8 cellular contexts compared by ENCODE assay signal in the genomic region with DNA sequence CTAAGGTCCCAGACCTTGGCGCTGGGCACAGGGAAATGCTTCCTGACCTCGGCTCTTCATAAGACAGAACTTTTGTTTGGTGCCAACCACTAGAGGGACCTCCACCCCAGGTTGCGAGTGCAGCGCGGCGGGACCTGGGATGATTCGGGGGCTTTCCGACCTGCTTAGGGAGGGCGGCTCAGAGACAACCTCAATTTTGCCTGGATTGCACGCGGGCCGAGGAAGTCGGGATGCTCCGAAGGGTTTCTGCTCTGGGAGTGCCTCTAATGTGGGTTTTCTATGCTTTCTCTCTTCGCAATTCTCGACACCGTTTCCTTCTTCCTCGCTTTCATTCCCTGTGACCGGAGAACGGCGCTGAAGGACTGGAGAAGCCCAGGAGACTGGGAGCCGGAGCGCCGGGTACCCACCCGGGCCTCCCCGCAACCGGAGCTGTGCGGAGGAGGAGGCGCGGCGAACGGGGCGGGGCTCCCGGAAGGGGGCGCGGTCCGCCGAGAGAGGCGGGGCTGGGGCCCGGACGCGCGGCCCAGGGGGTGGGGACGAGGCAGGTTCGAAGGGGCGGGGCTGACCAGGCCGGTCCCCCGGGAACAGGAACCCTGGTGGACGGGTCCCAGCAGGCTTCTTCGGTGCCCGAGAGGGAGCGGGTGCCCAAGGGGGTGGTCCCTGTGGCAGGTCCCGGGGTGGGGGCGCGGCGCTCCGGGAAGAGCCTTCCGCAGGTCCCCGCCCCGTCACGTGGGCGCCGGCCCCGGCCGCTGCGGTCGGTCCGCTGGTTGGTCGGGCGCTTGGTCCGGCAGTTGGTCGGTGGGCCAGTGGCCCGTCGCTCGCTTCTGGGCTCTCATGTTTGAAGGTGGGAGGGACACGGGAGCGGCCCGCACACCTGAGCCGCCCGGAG. TPM values are rescaled to one million over a fixed set of nuclear protein-coding genes. Genes with fewer than 3 reads are reported as not detected.
DNase-seq lines count a peak whose midpoint lies in the region; ATAC-seq lines count a peak whose summit lies in the region.

A gene (plus strand): TSS at position 790 of the 889 bp plus-strand sequence. CDS start 35,477 bp downstream, outside the sequence.

- intact Hi-C loops in left colon (cut with DNase I, micrococcal nuclease) = no loop called here

- peak; percentile 18 for DNase-seq in NK-92 treated with Interleukin-12 subunit alpha and Interleukin-12 subunit beta, amount 100 ng/mL, for 24 hours (lab: John Stamatoyannopoulos, UW)
- no peak for DNase-seq in NK-92 (lab: John Stamatoyannopoulos, UW; ENCODE audit: unreplicated experiment)
- DNase-seq in NCI-H2171 treated with DMSO at 0.1 percent for 48 hours (lab: John Stamatoyannopoulos, UW) = peak; percentile 61
- DNase-seq in activated CD4-positive, alpha-beta T cell treated with anti-CD3 and anti-CD28 coated beads for 24 hours (ENCODE audit: low read depth in 2 of 2) = peak; percentile 72 to 77
- DNase-seq in left colon = peak; percentile 85 to 89
- peak; percentile 76 to 83 for DNase-seq in stimulated activated CD4-positive, alpha-beta T cell treated with anti-CD3 and anti-CD28 coated beads, Interleukin-1b, Interleukin-23, amount 100 ng/mL, for 4 hours (ENCODE audit: low read depth in 2 of 2)

- ATAC-seq in HG02884 (IDR thresholded peaks at IDR 0.05; ENCODE audit: unreplicated experiment) (peak; percentile 53), left colon (peak; percentile 89)

- peak within 1 kb of the TSS; percentile 95 for H3K27ac ChIP-seq in cingulate gyrus (ENCODE audit: low read depth, low read length)

RNA-seq across cellular contexts. Expression of the gene that starts here (rescaled TPM):
- total RNA-seq in left colon = 10 to 100 TPM; 63.5 to 81.1 TPM
